Comparison of ENCODE assay signal across 15 cellular contexts in the genomic region with DNA sequence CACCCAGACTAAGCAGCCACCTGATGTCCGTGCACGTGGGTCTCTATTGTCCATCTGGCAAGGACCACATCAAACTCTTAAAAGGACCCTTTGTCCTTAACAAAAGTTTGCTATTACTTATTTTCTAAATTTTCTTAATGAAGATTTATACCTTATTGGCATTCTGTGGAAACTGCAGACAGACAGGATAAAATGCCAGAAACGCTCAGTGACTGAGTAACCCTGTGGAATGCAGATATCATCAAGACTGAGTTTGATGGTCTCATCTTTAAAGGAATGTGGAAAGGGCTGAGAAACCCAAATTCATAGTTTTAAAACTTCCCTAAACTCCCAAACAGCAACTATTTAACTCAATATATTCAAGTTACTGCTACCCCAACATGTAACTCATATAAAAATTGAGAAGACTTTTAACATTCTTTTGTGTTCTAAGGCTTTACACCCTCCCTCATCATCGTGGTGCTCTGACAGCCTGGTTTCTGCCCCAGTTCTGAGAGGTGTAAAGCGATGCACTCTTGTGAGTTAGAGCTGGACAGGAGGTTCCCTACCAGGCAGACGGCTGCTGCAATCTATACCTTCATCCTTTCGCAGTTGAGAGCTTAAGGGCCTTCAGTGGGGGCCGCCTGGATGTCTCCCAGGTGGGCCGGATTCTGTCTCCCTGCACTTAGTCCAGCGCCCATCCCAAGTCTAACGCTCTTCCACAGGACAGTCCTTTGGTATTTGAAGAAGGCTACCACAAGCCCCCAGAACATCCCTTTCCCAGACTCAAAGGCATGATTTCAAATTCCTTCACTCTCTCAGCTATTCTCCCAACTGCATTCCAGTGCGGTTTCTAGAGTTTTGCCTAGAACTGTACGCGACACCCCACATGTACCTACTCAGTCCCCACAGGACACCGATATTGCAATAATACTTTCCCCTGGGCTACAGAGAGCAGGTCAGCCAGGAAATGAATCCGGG.
A peak's percentile ranks its signal among the peaks of the same experiment; 100 is the strongest.
DNase-seq lines count a peak whose midpoint lies in the region; TF ChIP-seq lines count a peak whose summit lies in the region.
"Had no signal": no experiment of that assay in that cellular context is flagged by ENCODE, and none has a peak within 500 bp of the region (broad histone marks: within the 10 kb centered on the region; RNA-seq: fewer than 3 reads in every experiment).

No MANE protein-coding gene starts in this region.

- H3F3A ChIP-seq in GM23248 (ENCODE audit: insufficient read depth) (peaks cover 48% of the 10 kb centered on the region), smooth muscle cell (ENCODE audit: low read depth) (peaks cover 11% of the 10 kb centered on the region)

- no peak for TF ChIP-seq POLR2A in esophagus squamous epithelium (IDR thresholded peaks at IDR 0.05)

- DNase-seq in GM23248 (peak; percentile 78), SK-N-MC (ENCODE audit: low read depth, low spot score) (no peak), glomerular visceral epithelial cell (ENCODE audit: extremely low spot score) (peak; percentile 94), smooth muscle cell (lab: John Stamatoyannopoulos, UW; ENCODE audit: unreplicated experiment) (no peak), MG63 (no peak), NAMALWA (ENCODE audit: low spot score) (no peak), esophagus squamous epithelium (lab: John Stamatoyannopoulos, UW) (no peak)
- DNase-seq in central memory CD4-positive, alpha-beta T cell, result no peak
- DNase-seq: activated naive CD4-positive, alpha-beta T cell treated with Interleukin-2 at 50 U/mL for 16 hours; CD8-positive, alpha-beta T cell; KBM-7; NCI-H1436; NCI-H345; posterior cingulate gyrus had no signal

- intact Hi-C loops in esophagus squamous epithelium (cut with DNase I), result no loop called here

- in situ Hi-C loops in GM23248 (cut with MboI), result loop anchor here (25.0 kb wide), 2 partner anchors 495 to 1320 kb away; no protein-coding TSS in a partner anchor

- H3K4me2 ChIP-seq in GM23248 (ENCODE audit: unreplicated experiment) (peak overlapping the region; percentile 68), smooth muscle cell (peak overlapping the region; percentile 72)

- H3K9me3 ChIP-seq in GM23248 (ENCODE audit: low read depth) (no peaks in the 10 kb centered on the region), SK-N-MC (ENCODE audit: low read depth, low read length) (no peaks in the 10 kb centered on the region), smooth muscle cell (replicated peaks; ENCODE audit: low read depth) (peaks cover 3% of the 10 kb centered on the region), MG63 (peaks cover 2% of the 10 kb centered on the region), esophagus squamous epithelium (no peaks in the 10 kb centered on the region)

- H3K27me3 ChIP-seq in GM23248 (replicated peaks; ENCODE audit: insufficient read depth) (no peaks in the 10 kb centered on the region), smooth muscle cell (ENCODE audit: low read depth) (no peaks in the 10 kb centered on the region), MG63 (no peaks in the 10 kb centered on the region), esophagus squamous epithelium (no peaks in the 10 kb centered on the region)

- H2AFZ ChIP-seq in GM23248 (no peak overlapping the region), smooth muscle cell (ENCODE audit: low read depth) (no peak overlapping the region)

- H3K79me2 ChIP-seq in GM23248 (ENCODE audit: insufficient read depth) (peaks cover 49% of the 10 kb centered on the region), smooth muscle cell (ENCODE audit: low read depth) (peaks cover 8% of the 10 kb centered on the region)

- TF ChIP-seq CTCF in smooth muscle cell (IDR thresholded peaks at IDR 0.05; ENCODE audit: borderline replicate concordance, insufficient read depth, poor library complexity, severe bottlenecking) (no peak), esophagus squamous epithelium (IDR thresholded peaks at IDR 0.05) (no peak)

- peak overlapping the region; percentile 28; the same call in 1 of the 2 replicates for H3K4me3 ChIP-seq in GM23248
- peak overlapping the region; percentile 30; the same call in 1 of the 2 replicates for H3K4me3 ChIP-seq in SK-N-MC
- H3K4me3 ChIP-seq in smooth muscle cell, result no peak overlapping the region
- no peak overlapping the region for H3K4me3 ChIP-seq in MG63
- no peak overlapping the region for H3K4me3 ChIP-seq in esophagus squamous epithelium

- WGBS in GM23248 (ENCODE audit: low coverage in 1 of 2, low lambda C conversion rate in 2 of 2, missing lambda C conversion rate in 2 of 2), 2 experiments, result 66 to 73% methylated on average over 16 of the region's 16 CpGs
- WGBS in smooth muscle cell (ENCODE audit: low lambda C conversion rate), result 25% methylated on average over 16 of the region's 16 CpGs
- 89 to 92% methylated on average over 16 of the region's 16 CpGs for WGBS in esophagus squamous epithelium, 2 donors

- H3K27ac ChIP-seq in GM23248 (peak overlapping the region; percentile 73), SK-N-MC (peak overlapping the region; percentile 76), smooth muscle cell (ENCODE audit: low read depth) (peak overlapping the region; percentile 89), esophagus squamous epithelium (no peak overlapping the region)
- H3K27ac ChIP-seq: VCaP had no signal

- H3K36me3 ChIP-seq in GM23248 (ENCODE audit: low read depth) (peaks cover 2% of the 10 kb centered on the region; the same call in 1 of the 2 replicates), SK-N-MC (ENCODE audit: insufficient read depth, low read length) (peaks cover 5% of the 10 kb centered on the region), smooth muscle cell (ENCODE audit: low read depth) (peaks cover 4% of the 10 kb centered on the region), MG63 (peaks cover 10% of the 10 kb centered on the region), esophagus squamous epithelium (peaks cover 0 to 16% (median 0%) of the 10 kb centered on the region in 3 donors)

- no peaks in the 10 kb centered on the region for H3K9me2 ChIP-seq in GM23248 (ENCODE audit: insufficient read depth)

- H3K9ac ChIP-seq in GM23248 (peak overlapping the region; percentile 25; the same call in 1 of the 2 replicates), SK-N-MC (ENCODE audit: insufficient read length) (peak overlapping the region; percentile 2), smooth muscle cell (ENCODE audit: low read depth) (peak overlapping the region; percentile 52)

- no peaks in the 10 kb centered on the region; the same call in 1 of the 2 replicates for H4K20me1 ChIP-seq in GM23248 (ENCODE audit: insufficient read depth)
- peaks cover 75% of the 10 kb centered on the region for H4K20me1 ChIP-seq in smooth muscle cell (ENCODE audit: low read depth)

- peaks cover 62% of the 10 kb centered on the region for H3K4me1 ChIP-seq in GM23248 (ENCODE audit: insufficient read depth)
- peaks cover 6% of the 10 kb centered on the region for H3K4me1 ChIP-seq in smooth muscle cell (ENCODE audit: low read depth)
- H3K4me1 ChIP-seq in esophagus squamous epithelium, result peaks cover 0 to 14% (median 6%) of the 10 kb centered on the region in 3 donors

Comparison
In these comparisons a context has a peak if more than half of its experiments do, and no peak if none do; other contexts are left out.
1. DNase-seq: peak in GM23248 (single experiment) and glomerular visceral epithelial cell (single experiment); none in SK-N-MC (single experiment), smooth muscle cell (single experiment), MG63 (single experiment), central memory CD4-positive, alpha-beta T cell (single experiment), NAMALWA (single experiment) and esophagus squamous epithelium (single experiment).
2. H3K27ac ChIP-seq: peak in GM23248 (single experiment), SK-N-MC (single experiment) and smooth muscle cell (single experiment); none in esophagus squamous epithelium (0 of 4).
3. H3K4me3 ChIP-seq: peak in GM23248 (single experiment) and SK-N-MC (single experiment); none in smooth muscle cell (single experiment), MG63 (single experiment) and esophagus squamous epithelium (0 of 4).
4. H3K9ac ChIP-seq: peak in every context shown above with its lines; median percentile 52 in smooth muscle cell; 25 in GM23248; 2 in SK-N-MC.